Comparison of ENCODE assay signal across 10 cellular contexts in the genomic region with DNA sequence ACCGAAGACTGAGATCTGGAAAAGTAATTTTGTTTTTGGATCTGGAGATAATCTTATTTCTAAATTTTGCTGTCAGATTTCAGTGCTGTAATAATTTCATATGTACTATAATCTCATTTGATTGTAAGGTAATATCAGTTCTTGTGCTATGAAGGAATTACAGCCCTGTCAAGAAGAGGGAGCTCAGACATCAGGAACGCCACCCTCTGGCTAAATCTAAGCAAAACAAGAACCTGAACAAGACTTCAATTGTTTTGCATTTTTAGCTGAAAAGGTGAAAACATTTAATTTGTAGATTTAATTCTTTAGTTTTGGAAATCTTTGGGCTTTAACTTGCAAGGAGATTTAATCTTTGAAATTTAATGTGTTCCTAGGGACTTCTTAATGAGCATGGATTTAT.
DNase-seq lines count a peak whose midpoint lies in the region; ATAC-seq and TF ChIP-seq lines count a peak whose summit lies in the region.
"Had no signal": no experiment of that assay in that cellular context is flagged by ENCODE, and none has a peak within 500 bp of the region (broad histone marks: within the 10 kb centered on the region; RNA-seq: fewer than 3 reads in every experiment).

No MANE protein-coding gene starts in this region.

- no peaks in the 10 kb centered on the region for H3K4me1 Mint-ChIP-seq in activated CD4-positive, alpha-beta T cell treated with anti-CD3 and anti-CD28 coated beads for 36 hours

- DNase-seq in D341Med (ENCODE audit: low spot score) (peak; percentile 57), KBM-7 (peak; percentile 15), astrocyte of the cerebellum (ENCODE audit: low read depth) (peak; percentile 1), lower lobe of right lung (no peak), HuH-7.5 (ENCODE audit: low spot score) (no peak), GF-D8 (lab: John Stamatoyannopoulos, UW) (no peak)
- DNase-seq in activated CD4-positive, alpha-beta T cell treated with anti-CD3 and anti-CD28 coated beads for 36 hours = no peak
- DNase-seq: amniotic stem cell had no signal

- H3K27ac Mint-ChIP-seq in activated CD4-positive, alpha-beta T cell treated with anti-CD3 and anti-CD28 coated beads for 36 hours = no peak overlapping the region

- no peaks in the 10 kb centered on the region for H3K36me3 Mint-ChIP-seq in activated CD4-positive, alpha-beta T cell treated with anti-CD3 and anti-CD28 coated beads for 36 hours (ENCODE audit: low read depth)

- H3K27me3 ChIP-seq in lower lobe of right lung (ENCODE audit: low read depth) = no peaks in the 10 kb centered on the region
- H3K27me3 ChIP-seq: SJSA1 had no signal

- H3K27me3 Mint-ChIP-seq in activated CD4-positive, alpha-beta T cell treated with anti-CD3 and anti-CD28 coated beads for 36 hours = no peaks in the 10 kb centered on the region

- H3K9me3 Mint-ChIP-seq in activated CD4-positive, alpha-beta T cell treated with anti-CD3 and anti-CD28 coated beads for 36 hours (ENCODE audit: low read depth) = no peaks in the 10 kb centered on the region

- no peak overlapping the region for H3K27ac ChIP-seq in lower lobe of right lung
- H3K27ac ChIP-seq: SJSA1 had no signal

- POLR2A ChIA-PET in activated CD4-positive, alpha-beta T cell treated with anti-CD3 and anti-CD28 coated beads for 36 hours (lab: Charles Lee) = no interaction called here

- CTCF ChIA-PET in activated CD4-positive, alpha-beta T cell treated with anti-CD3 and anti-CD28 coated beads for 36 hours (lab: Charles Lee) = interaction anchor here (0.6 kb wide), 1 partner anchor 72 kb away, joined by 3 read pairs; no protein-coding TSS in a partner anchor

- intact Hi-C loops in lower lobe of right lung (cut with DNase I) = no loop called here
- intact Hi-C loops in activated CD4-positive, alpha-beta T cell treated with anti-CD3 and anti-CD28 coated beads for 36 hours (cut with DNase I, micrococcal nuclease) = no loop called here

- no peaks in the 10 kb centered on the region for H3K4me1 ChIP-seq in lower lobe of right lung
- H3K4me1 ChIP-seq: SJSA1 had no signal

- in situ Hi-C loops in KBM-7 (cut with MboI; ENCODE audit: low pct_unique_long_range_greater_than_20kb, low sequenced_read_pairs) (no loop called here), astrocyte of the cerebellum (cut with HindIII; ENCODE audit: low sequenced_read_pairs) (no loop called here)

- H3K36me3 ChIP-seq in lower lobe of right lung = no peaks in the 10 kb centered on the region
- H3K36me3 ChIP-seq: SJSA1 had no signal

- TF ChIP-seq CTCF in astrocyte of the cerebellum (IDR thresholded peaks at IDR 0.05; ENCODE audit: low read depth, low read length, missing control alignments) (peak; percentile 27), lower lobe of right lung (IDR thresholded peaks at IDR 0.05) (peak; percentile 49)

- H3K4me3 ChIP-seq in astrocyte of the cerebellum (ENCODE audit: low read depth, low read length) = no peak overlapping the region
- no peak overlapping the region for H3K4me3 ChIP-seq in lower lobe of right lung
- H3K4me3 ChIP-seq: SJSA1 had no signal

- no peak overlapping the region for H3K4me3 Mint-ChIP-seq in activated CD4-positive, alpha-beta T cell treated with anti-CD3 and anti-CD28 coated beads for 36 hours

- no peak for ATAC-seq in lower lobe of right lung
- ATAC-seq in HG02642 (IDR thresholded peaks at IDR 0.05; ENCODE audit: poor library complexity, unreplicated experiment) = no peak
- no peak for ATAC-seq in activated CD4-positive, alpha-beta T cell treated with anti-CD3 and anti-CD28 coated beads for 36 hours

- H3K9me3 ChIP-seq in lower lobe of right lung = no peaks in the 10 kb centered on the region
- H3K9me3 ChIP-seq: SJSA1 had no signal

Comparison
In these comparisons a context has a peak if more than half of its experiments do, and no peak if none do; other contexts are left out.
1. DNase-seq: peak in D341Med (single experiment), KBM-7 (single experiment) and astrocyte of the cerebellum (single experiment); none in lower lobe of right lung (single experiment), HuH-7.5 (single experiment), GF-D8 (single experiment) and activated CD4-positive, alpha-beta T cell treated with anti-CD3 and anti-CD28 coated beads for 36 hours (single experiment).